Comparison of ENCODE assay signal across 6 cellular contexts in genomic region chr1:85184245-85184644, GRCh38.
"Had no signal": no experiment of that assay in that cellular context is flagged by ENCODE, and none has a peak within 500 bp of the region (broad histone marks: within the 10 kb centered on the region; RNA-seq: fewer than 3 reads in every experiment).

No MANE protein-coding gene starts in this region.

- DNase-seq: GM23248, GOT3, H9, HCEC 1CT, IMR-90 had no signal

- H3K4me3 ChIP-seq: GM23248, K562 had no signal

- H3K27ac ChIP-seq: GM23248 had no signal
